15 cellular contexts compared by ENCODE assay signal in the genomic region with DNA sequence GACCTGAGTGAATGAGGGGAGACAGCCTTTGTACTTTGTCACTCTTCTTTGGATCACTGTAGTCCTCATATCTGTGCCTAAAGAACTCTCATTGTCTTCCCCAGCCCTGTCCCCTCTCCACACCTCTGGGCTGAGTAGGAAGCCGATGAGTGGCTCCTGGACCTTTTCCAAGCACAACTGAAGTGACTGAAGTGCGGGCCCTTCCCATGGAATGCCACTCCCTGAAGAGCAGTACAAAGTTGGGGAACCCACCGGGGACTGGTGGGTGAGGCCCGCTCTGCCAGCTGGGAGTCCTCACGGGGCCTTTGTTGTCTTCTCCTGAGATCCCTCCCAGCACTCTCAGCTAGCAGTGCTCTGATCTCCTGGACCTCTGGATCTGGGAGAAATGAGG.
A peak's percentile ranks its signal among the peaks of the same experiment; 100 is the strongest.
DNase-seq lines count a peak whose midpoint lies in the region; ATAC-seq and TF ChIP-seq lines count a peak whose summit lies in the region.
"Had no signal": no experiment of that assay in that cellular context is flagged by ENCODE, and none has a peak within 500 bp of the region (broad histone marks: within the 10 kb centered on the region; RNA-seq: fewer than 3 reads in every experiment).

No MANE protein-coding gene starts in this region.

- H3K27me3 ChIP-seq in Caco-2 (replicated peaks; ENCODE audit: control insufficient read depth, insufficient read depth, low read length) (no peaks in the 10 kb centered on the region), PC-3 (ENCODE audit: low read length) (no peaks in the 10 kb centered on the region)

- H3K27ac ChIP-seq in PC-3 (ENCODE audit: low read length), result peak overlapping the region; percentile 20; the same call in 1 of the 2 replicates
- H3K27ac ChIP-seq: GM23248, KMS-11 had no signal

- H3K79me2 ChIP-seq in PC-3 (ENCODE audit: low read length), result peaks cover 73% of the 10 kb centered on the region

- CTCF ChIA-PET in Caco-2 (lab: Charles Lee), result no interaction called here
- CTCF ChIA-PET in PC-3 (lab: Charles Lee), result no interaction called here
- CTCF ChIA-PET in activated CD4-positive, alpha-beta memory T cell treated with anti-CD3 and anti-CD28 coated beads, Interleukin-2, amount 10 ng/mL, durations not matched to agents 7 days and 5 days (lab: Charles Lee), result no interaction called here

- no peaks in the 10 kb centered on the region for H3K9me2 ChIP-seq in PC-3 (replicated peaks; ENCODE audit: low read length)

- H3K9me3 Mint-ChIP-seq in Caco-2 (ENCODE audit: unreplicated experiment) (no peaks in the 10 kb centered on the region), nephron (no peaks in the 10 kb centered on the region)
- H3K9me3 Mint-ChIP-seq in activated T-helper 2 cell treated with anti-CD3 and anti-CD28 coated beads, Interferon-gamma antibody, Interleukin-2, Interleukin-4, amounts not matched to agents 10 μg/mL and 5 μg/mL and 100 μg/mL, durations not matched to agents 14 hours and 24 hours and 36 hours, result no peaks in the 10 kb centered on the region
- no peaks in the 10 kb centered on the region for H3K9me3 Mint-ChIP-seq in activated CD4-positive, alpha-beta memory T cell treated with anti-CD3 and anti-CD28 coated beads, Interleukin-2, amount 10 ng/mL, durations not matched to agents 7 days and 5 days
- H3K9me3 Mint-ChIP-seq: CD4-positive, alpha-beta T cell; naive thymus-derived CD4-positive, alpha-beta T cell had no signal

- peak overlapping the region; percentile 42 for H3K27ac Mint-ChIP-seq in Caco-2 (ENCODE audit: unreplicated experiment)
- peak overlapping the region; percentile 71 to 94 (median 83) for H3K27ac Mint-ChIP-seq in nephron
- H3K27ac Mint-ChIP-seq in activated T-helper 2 cell treated with anti-CD3 and anti-CD28 coated beads, Interferon-gamma antibody, Interleukin-2, Interleukin-4, amounts not matched to agents 10 μg/mL and 5 μg/mL and 100 μg/mL, durations not matched to agents 14 hours and 24 hours and 36 hours, result no peak overlapping the region
- no peak overlapping the region for H3K27ac Mint-ChIP-seq in activated CD4-positive, alpha-beta memory T cell treated with anti-CD3 and anti-CD28 coated beads, Interleukin-2, amount 10 ng/mL, durations not matched to agents 7 days and 5 days
- H3K27ac Mint-ChIP-seq: CD4-positive, alpha-beta T cell had no signal

- H3K36me3 Mint-ChIP-seq in Caco-2 (ENCODE audit: insufficient read depth, unreplicated experiment) (peaks cover 51% of the 10 kb centered on the region), nephron (ENCODE audit: low read depth) (peaks cover 39% of the 10 kb centered on the region)
- H3K36me3 Mint-ChIP-seq in activated T-helper 2 cell treated with anti-CD3 and anti-CD28 coated beads, Interferon-gamma antibody, Interleukin-2, Interleukin-4, amounts not matched to agents 10 μg/mL and 5 μg/mL and 100 μg/mL, durations not matched to agents 14 hours and 24 hours and 36 hours (ENCODE audit: low read depth), result peaks cover 35% of the 10 kb centered on the region
- peaks cover 58% of the 10 kb centered on the region for H3K36me3 Mint-ChIP-seq in activated CD4-positive, alpha-beta memory T cell treated with anti-CD3 and anti-CD28 coated beads, Interleukin-2, amount 10 ng/mL, durations not matched to agents 7 days and 5 days (ENCODE audit: low read depth)

- no peak for DNase-seq in Caco-2
- no peak for DNase-seq in PC-3
- peak; percentile 47 for DNase-seq in fibroblast of mammary gland (ENCODE audit: low read depth)
- DNase-seq in activated T-helper 2 cell treated with anti-CD3 and anti-CD28 coated beads, Interferon-gamma antibody, Interleukin-2, Interleukin-4, amounts not matched to agents 10 μg/mL and 5 μg/mL and 100 μg/mL, durations not matched to agents 14 hours and 24 hours and 36 hours (ENCODE audit: low spot score), result no peak
- DNase-seq in glomerular visceral epithelial cell (ENCODE audit: extremely low spot score), result no peak
- DNase-seq in activated CD4-positive, alpha-beta memory T cell treated with anti-CD3 and anti-CD28 coated beads, Interleukin-2, amount 10 ng/mL, durations not matched to agents 7 days and 5 days, result no peak
- DNase-seq in SW480 (ENCODE audit: low spot score), result no peak
- DNase-seq: activated CD4-positive, alpha-beta T cell treated with anti-CD3 and anti-CD28 coated beads, Interleukin-2, amount 50 U/mL, for 48 hours; CD4-positive, alpha-beta T cell; GM23248; naive thymus-derived CD4-positive, alpha-beta T cell; NCI-H2029 treated with DMSO at 0.1 percent for 48 hours; T-helper 2 cell had no signal

- BruUV-seq in Caco-2 (replicated peaks; lab: Mats Ljungman, UMichigan) (no TSS peak), PC-3 (replicated peaks; lab: Mats Ljungman, UMichigan) (no TSS peak)

- no peak for TF ChIP-seq CTCF in Caco-2 (IDR thresholded peaks at IDR 0.05; ENCODE audit: insufficient read depth in 1 of 2, low read depth in 1 of 2, low read length in 1 of 2, severe bottlenecking in 1 of 2, unreplicated experiment in 1 of 2)
- TF ChIP-seq CTCF in PC-3 (conservative IDR thresholded peaks at IDR 0.05; ENCODE audit: low read depth, low read length), result no peak
- TF ChIP-seq CTCF in fibroblast of mammary gland (conservative IDR thresholded peaks at IDR 0.05; ENCODE audit: control insufficient read depth, insufficient read depth, low read depth, low read length), result no peak
- no peak for TF ChIP-seq CTCF in nephron (IDR thresholded peaks at IDR 0.05; ENCODE audit: unreplicated experiment in 3 of 3)

- H3K4me3 ChIP-seq in Caco-2 (ENCODE audit: low read depth, low read length), result no peak overlapping the region
- H3K4me3 ChIP-seq in PC-3 (ENCODE audit: low read length), result no peak overlapping the region
- H3K4me3 ChIP-seq in fibroblast of mammary gland (ENCODE audit: control insufficient read depth, low read depth, low read length), result no peak overlapping the region
- H3K4me3 ChIP-seq: GM23248 had no signal

- H3K9me3 ChIP-seq in Caco-2, result no peaks in the 10 kb centered on the region
- H3K9me3 ChIP-seq in PC-3 (ENCODE audit: low read length), result no peaks in the 10 kb centered on the region

- no peaks in the 10 kb centered on the region for H3F3A ChIP-seq in PC-3 (ENCODE audit: low read length, unreplicated experiment)

- H3K9ac ChIP-seq in PC-3 (ENCODE audit: low read length), result no peak overlapping the region
- H3K9ac ChIP-seq: GM23248, KMS-11 had no signal

- H4K20me1 ChIP-seq in PC-3 (ENCODE audit: low read length), result no peaks in the 10 kb centered on the region; the same call in 1 of the 2 replicates

- H3K4me2 ChIP-seq in PC-3 (ENCODE audit: low read length), result no peak overlapping the region
- H3K4me2 ChIP-seq: KMS-11 had no signal

- H3K4me1 Mint-ChIP-seq in Caco-2 (ENCODE audit: low read depth, unreplicated experiment) (peaks cover 7% of the 10 kb centered on the region), nephron (peaks cover 70% of the 10 kb centered on the region)
- H3K4me1 Mint-ChIP-seq in activated T-helper 2 cell treated with anti-CD3 and anti-CD28 coated beads, Interferon-gamma antibody, Interleukin-2, Interleukin-4, amounts not matched to agents 10 μg/mL and 5 μg/mL and 100 μg/mL, durations not matched to agents 14 hours and 24 hours and 36 hours (ENCODE audit: low read depth), result peaks cover 3% of the 10 kb centered on the region
- H3K4me1 Mint-ChIP-seq in activated CD4-positive, alpha-beta memory T cell treated with anti-CD3 and anti-CD28 coated beads, Interleukin-2, amount 10 ng/mL, durations not matched to agents 7 days and 5 days, result peaks cover 25% of the 10 kb centered on the region

- H2AFZ ChIP-seq in PC-3 (ENCODE audit: low read length), result no peak overlapping the region
- H2AFZ ChIP-seq: GM23248 had no signal

- no peak overlapping the region for H3K4me3 Mint-ChIP-seq in Caco-2 (ENCODE audit: unreplicated experiment)
- no peak overlapping the region for H3K4me3 Mint-ChIP-seq in nephron
- no peak overlapping the region for H3K4me3 Mint-ChIP-seq in activated T-helper 2 cell treated with anti-CD3 and anti-CD28 coated beads, Interferon-gamma antibody, Interleukin-2, Interleukin-4, amounts not matched to agents 10 μg/mL and 5 μg/mL and 100 μg/mL, durations not matched to agents 14 hours and 24 hours and 36 hours (ENCODE audit: low read depth)
- no peak overlapping the region for H3K4me3 Mint-ChIP-seq in activated CD4-positive, alpha-beta memory T cell treated with anti-CD3 and anti-CD28 coated beads, Interleukin-2, amount 10 ng/mL, durations not matched to agents 7 days and 5 days
- H3K4me3 Mint-ChIP-seq: CD4-positive, alpha-beta T cell; naive thymus-derived CD4-positive, alpha-beta T cell had no signal

- H3K4me1 ChIP-seq in Caco-2 (no peaks in the 10 kb centered on the region), PC-3 (ENCODE audit: insufficient read depth, low read length) (no peaks in the 10 kb centered on the region)

- POLR2A ChIA-PET in Caco-2 (lab: Charles Lee) (no interaction called here), PC-3 (lab: Charles Lee; ENCODE audit: unreplicated experiment) (no interaction called here)
- POLR2A ChIA-PET in activated CD4-positive, alpha-beta memory T cell treated with anti-CD3 and anti-CD28 coated beads, Interleukin-2, amount 10 ng/mL, durations not matched to agents 7 days and 5 days (lab: Charles Lee), result no interaction called here

- H3K36me3 ChIP-seq in Caco-2 (ENCODE audit: control insufficient read depth, insufficient read depth, low read length) (no peaks in the 10 kb centered on the region; the same call in 1 of the 2 replicates), PC-3 (ENCODE audit: low read depth, low read length) (peaks cover 43% of the 10 kb centered on the region)

- intact Hi-C loops in Caco-2 (cut with micrococcal nuclease; ENCODE audit: unreplicated experiment), result no loop called here
- intact Hi-C loops in PC-3 (cut with micrococcal nuclease), result no loop called here
- intact Hi-C loops in activated T-helper 2 cell treated with anti-CD3 and anti-CD28 coated beads, Interferon-gamma antibody, Interleukin-2, Interleukin-4, amounts not matched to agents 10 μg/mL and 5 μg/mL and 100 μg/mL, durations not matched to agents 14 hours and 24 hours and 36 hours (cut with micrococcal nuclease), result no loop called here

- ATAC-seq in PC-3, result no peak
- ATAC-seq: naive thymus-derived CD4-positive, alpha-beta T cell had no signal

- H3K27me3 Mint-ChIP-seq in Caco-2 (ENCODE audit: insufficient read depth, unreplicated experiment) (no peaks in the 10 kb centered on the region), nephron (ENCODE audit: low read depth) (peaks cover 7% of the 10 kb centered on the region)
- H3K27me3 Mint-ChIP-seq in activated T-helper 2 cell treated with anti-CD3 and anti-CD28 coated beads, Interferon-gamma antibody, Interleukin-2, Interleukin-4, amounts not matched to agents 10 μg/mL and 5 μg/mL and 100 μg/mL, durations not matched to agents 14 hours and 24 hours and 36 hours (ENCODE audit: low read depth), result no peaks in the 10 kb centered on the region
- no peaks in the 10 kb centered on the region for H3K27me3 Mint-ChIP-seq in activated CD4-positive, alpha-beta memory T cell treated with anti-CD3 and anti-CD28 coated beads, Interleukin-2, amount 10 ng/mL, durations not matched to agents 7 days and 5 days
- H3K27me3 Mint-ChIP-seq: CD4-positive, alpha-beta T cell; naive thymus-derived CD4-positive, alpha-beta T cell had no signal

Comparison
In these comparisons a context has a peak if more than half of its experiments do, and no peak if none do; other contexts are left out.
1. H3K27ac Mint-ChIP-seq: peak in Caco-2 (single experiment) and nephron (3 of 3); none in activated T-helper 2 cell treated with anti-CD3 and anti-CD28 coated beads, Interferon-gamma antibody, Interleukin-2, Interleukin-4, amounts not matched to agents 10 μg/mL and 5 μg/mL and 100 μg/mL, durations not matched to agents 14 hours and 24 hours and 36 hours (single experiment) and activated CD4-positive, alpha-beta memory T cell treated with anti-CD3 and anti-CD28 coated beads, Interleukin-2, amount 10 ng/mL, durations not matched to agents 7 days and 5 days (single experiment).